Comparison of ENCODE assay signal across 15 cellular contexts in the genomic region with DNA sequence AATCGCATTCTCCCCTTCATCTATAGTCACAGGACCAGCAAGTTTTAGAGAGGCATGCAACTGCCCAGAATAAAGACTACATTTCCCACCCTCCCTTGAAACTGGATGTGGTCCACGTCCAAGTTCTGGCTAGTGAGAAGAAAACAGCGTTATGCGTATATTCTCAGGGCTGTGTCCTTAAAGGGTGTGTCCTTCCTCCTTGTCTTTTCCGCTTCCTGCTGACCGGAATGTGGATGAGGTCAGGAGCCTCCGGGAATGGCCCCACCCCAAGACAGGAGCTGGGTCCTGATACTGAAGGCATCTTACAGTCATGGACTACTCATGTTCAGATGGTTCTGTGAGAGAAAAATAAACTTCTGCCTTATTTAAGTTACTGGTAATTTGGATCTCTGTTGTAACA. TPM values are rescaled to one million over a fixed set of nuclear protein-coding genes. Genes with fewer than 3 reads are reported as not detected.
A peak's percentile ranks its signal among the peaks of the same experiment; 100 is the strongest.
DNase-seq lines count a peak whose midpoint lies in the region; ATAC-seq, FAIRE-seq and TF ChIP-seq lines count a peak whose summit lies in the region.
"Had no signal": no experiment of that assay in that cellular context is flagged by ENCODE, and none has a peak within 500 bp of the region (broad histone marks: within the 10 kb centered on the region; RNA-seq: fewer than 3 reads in every experiment).

No MANE protein-coding gene starts in this region.

- no peak overlapping the region for H3K27ac Mint-ChIP-seq in activated CD8-positive, alpha-beta T cell treated with anti-CD3 and anti-CD28 coated beads, Interleukin-2, amount 10 ng/mL, durations not matched to agents 7 days and 5 days
- H3K27ac Mint-ChIP-seq: CD8-positive, alpha-beta memory T cell had no signal

- H3K4me3 Mint-ChIP-seq in activated CD8-positive, alpha-beta T cell treated with anti-CD3 and anti-CD28 coated beads, Interleukin-2, amount 10 ng/mL, durations not matched to agents 7 days and 5 days, result no peak overlapping the region
- H3K4me3 Mint-ChIP-seq: CD8-positive, alpha-beta memory T cell; naive thymus-derived CD4-positive, alpha-beta T cell had no signal

- H3K4me1 ChIP-seq in keratinocyte (ENCODE audit: control insufficient read depth, extremely low read depth, insufficient read depth, low read length), result peaks cover 12% of the 10 kb centered on the region

- dilution Hi-C loops in keratinocyte (cut with MboI; ENCODE audit: extremely low pct_ligation_motif_present, low sequenced_read_pairs), result no loop called here

- CTCF ChIA-PET in activated CD8-positive, alpha-beta T cell treated with anti-CD3 and anti-CD28 coated beads, Interleukin-2, amount 10 ng/mL, durations not matched to agents 7 days and 5 days (lab: Charles Lee), result no interaction called here

- no peak overlapping the region for H3K4me3 ChIP-seq in keratinocyte (ENCODE audit: control insufficient read depth in 2 of 3, extremely low read depth in 1 of 3, insufficient read depth in 2 of 3, low read depth in 1 of 3, low read length in 3 of 3)
- H3K4me3 ChIP-seq: SK-N-MC had no signal

- H3K27me3 ChIP-seq in keratinocyte (ENCODE audit: control insufficient read depth, extremely low read depth, insufficient read depth, low read length), result no peaks in the 10 kb centered on the region

- TF ChIP-seq CTCF in keratinocyte (optimal IDR thresholded peaks at IDR 0.05 in 1 of 3, IDR thresholded peaks at IDR 0.05 in 1 of 3, conservative IDR thresholded peaks at IDR 0.05 in 1 of 3; ENCODE audit: extremely low read depth in 1 of 3, insufficient read depth in 2 of 3, low read length in 3 of 3), result no peak

- POLR2A ChIA-PET in activated CD8-positive, alpha-beta T cell treated with anti-CD3 and anti-CD28 coated beads, Interleukin-2, amount 10 ng/mL, durations not matched to agents 7 days and 5 days (lab: Charles Lee), result no interaction called here

- H3K36me3 ChIP-seq in keratinocyte (ENCODE audit: control insufficient read depth in 2 of 2, extremely low read depth in 1 of 2, insufficient read depth in 2 of 2, low read length in 2 of 2), result no peaks in the 10 kb centered on the region

- no peak overlapping the region for H3K4me2 ChIP-seq in keratinocyte (ENCODE audit: control insufficient read depth, extremely low read depth, insufficient read depth, low read depth, low read length)

- H4K20me1 ChIP-seq in keratinocyte (ENCODE audit: control insufficient read depth, extremely low read depth, insufficient read depth, low read length), result no peaks in the 10 kb centered on the region

- no peak overlapping the region for H3K9ac ChIP-seq in keratinocyte (ENCODE audit: control insufficient read depth, extremely low read depth, insufficient read depth, low read length)

- ATAC-seq in activated CD8-positive, alpha-beta T cell treated with anti-CD3 and anti-CD28 coated beads, Interleukin-2, amount 10 ng/mL, durations not matched to agents 7 days and 5 days, result no peak
- ATAC-seq: naive thymus-derived CD4-positive, alpha-beta T cell had no signal

- FAIRE-seq in keratinocyte (lab: Jason Lieb, UNC), result peak; percentile 41
- FAIRE-seq in urothelium cell line (lab: Jason Lieb, UNC), result no peak
- FAIRE-seq: islet of Langerhans had no signal

- H3K27ac ChIP-seq in epithelial cell of prostate (peak overlapping the region; percentile 37), keratinocyte (ENCODE audit: control insufficient read depth, insufficient read depth, low read length) (no peak overlapping the region)
- H3K27ac ChIP-seq: SK-N-MC had no signal

- H3K36me3 Mint-ChIP-seq in activated CD8-positive, alpha-beta T cell treated with anti-CD3 and anti-CD28 coated beads, Interleukin-2, amount 10 ng/mL, durations not matched to agents 7 days and 5 days (ENCODE audit: low read depth), result no peaks in the 10 kb centered on the region
- H3K36me3 Mint-ChIP-seq: CD8-positive, alpha-beta memory T cell; naive thymus-derived CD4-positive, alpha-beta T cell had no signal

- H3K4me1 Mint-ChIP-seq in activated CD8-positive, alpha-beta T cell treated with anti-CD3 and anti-CD28 coated beads, Interleukin-2, amount 10 ng/mL, durations not matched to agents 7 days and 5 days (ENCODE audit: low read depth), result no peaks in the 10 kb centered on the region
- H3K4me1 Mint-ChIP-seq: CD8-positive, alpha-beta memory T cell had no signal

- H3K9me3 ChIP-seq in keratinocyte (ENCODE audit: control insufficient read depth, low read depth, low read length), result no peaks in the 10 kb centered on the region

- no peaks in the 10 kb centered on the region for H3K9me3 Mint-ChIP-seq in activated CD8-positive, alpha-beta T cell treated with anti-CD3 and anti-CD28 coated beads, Interleukin-2, amount 10 ng/mL, durations not matched to agents 7 days and 5 days (ENCODE audit: insufficient read depth)
- H3K9me3 Mint-ChIP-seq: CD8-positive, alpha-beta memory T cell; naive thymus-derived CD4-positive, alpha-beta T cell had no signal

- DNase-seq in NCI-H226 (peak; percentile 72), epithelial cell of prostate (ENCODE audit: low read depth, low spot score) (no peak), keratinocyte (ENCODE audit: low read depth, low spot score) (peak; percentile 50), urothelium cell line (ENCODE audit: low spot score) (peak; percentile 20), KG1 (lab: John Stamatoyannopoulos, UW) (no peak)
- no peak for DNase-seq in activated CD8-positive, alpha-beta T cell treated with anti-CD3 and anti-CD28 coated beads, Interleukin-2, amount 10 ng/mL, durations not matched to agents 7 days and 5 days
- no peak for DNase-seq in activated CD4-positive, alpha-beta T cell treated with anti-CD3 and anti-CD28 coated beads, Interleukin-2, amount 50 U/mL, for 1 hour
- DNase-seq: activated naive CD4-positive, alpha-beta T cell treated with anti-CD3 and anti-CD28 coated beads, Interleukin-2, amount 50 U/mL, for 16 hours; CD8-positive, alpha-beta memory T cell; naive thymus-derived CD4-positive, alpha-beta T cell; NCI-H2029; NCI-H82; substantia nigra had no signal

- no peaks in the 10 kb centered on the region for H3K27me3 Mint-ChIP-seq in activated CD8-positive, alpha-beta T cell treated with anti-CD3 and anti-CD28 coated beads, Interleukin-2, amount 10 ng/mL, durations not matched to agents 7 days and 5 days (ENCODE audit: low read depth)
- H3K27me3 Mint-ChIP-seq: CD8-positive, alpha-beta memory T cell had no signal

- H3K9me1 ChIP-seq in keratinocyte (ENCODE audit: control insufficient read depth, extremely low read depth, insufficient read depth, low read length), result no peaks in the 10 kb centered on the region

- no peak overlapping the region for H2AFZ ChIP-seq in keratinocyte (ENCODE audit: control insufficient read depth, low read length)

- no peaks in the 10 kb centered on the region for H3K79me2 ChIP-seq in keratinocyte (ENCODE audit: control insufficient read depth, insufficient read depth, low read length)

RNA-seq across cellular contexts. Expression of a gene that starts 20.2 kb away (rescaled TPM):
- polyA plus RNA-seq in keratinocyte, result 1.6 to 3.5 TPM (median 1.8 TPM) in 3 replicates
- 2.8 TPM for polyA plus RNA-seq in keratinocyte (2011; ENCODE audit: low read depth)
- 2.2 and 3.7 TPM in 2 replicates for polyA plus RNA-seq in keratinocyte (2011; cell fraction: cytosol; rRNA removed)
- polyA plus RNA-seq in keratinocyte (2011; cell fraction: nucleus; rRNA removed), result 4.2 and 6.8 TPM in 2 replicates
- 3.4 and 11.5 TPM in 2 replicates for polyA plus RNA-seq in keratinocyte (2012; ENCODE audit: low replicate concordance)
- 1.2 to 2.4 TPM (median 1.7 TPM) in 3 replicates for polyA minus RNA-seq in keratinocyte
- 9.0 TPM for polyA minus RNA-seq in keratinocyte (2011; cell fraction: cytosol; rRNA and poly(A)+ RNA removed)
- 6.3 and 7.5 TPM in 2 replicates for polyA minus RNA-seq in keratinocyte (2011; cell fraction: nucleus; rRNA and poly(A)+ RNA removed)
- 1 to 10 TPM; 2.3 to 2.4 TPM for total RNA-seq in activated CD8-positive, alpha-beta T cell treated with anti-CD3 and anti-CD28 coated beads, Interleukin-2, amount 10 ng/mL, durations not matched to agents 7 days and 5 days

Comparison
In these comparisons a context has a peak if more than half of its experiments do, and no peak if none do; other contexts are left out.
1. DNase-seq: peak in NCI-H226 (single experiment), keratinocyte (single experiment) and urothelium cell line (single experiment); none in epithelial cell of prostate (single experiment), KG1 (single experiment), activated CD8-positive, alpha-beta T cell treated with anti-CD3 and anti-CD28 coated beads, Interleukin-2, amount 10 ng/mL, durations not matched to agents 7 days and 5 days (single experiment) and activated CD4-positive, alpha-beta T cell treated with anti-CD3 and anti-CD28 coated beads, Interleukin-2, amount 50 U/mL, for 1 hour (single experiment).